Comparison of ENCODE assay signal across 9 cellular contexts in the genomic region with DNA sequence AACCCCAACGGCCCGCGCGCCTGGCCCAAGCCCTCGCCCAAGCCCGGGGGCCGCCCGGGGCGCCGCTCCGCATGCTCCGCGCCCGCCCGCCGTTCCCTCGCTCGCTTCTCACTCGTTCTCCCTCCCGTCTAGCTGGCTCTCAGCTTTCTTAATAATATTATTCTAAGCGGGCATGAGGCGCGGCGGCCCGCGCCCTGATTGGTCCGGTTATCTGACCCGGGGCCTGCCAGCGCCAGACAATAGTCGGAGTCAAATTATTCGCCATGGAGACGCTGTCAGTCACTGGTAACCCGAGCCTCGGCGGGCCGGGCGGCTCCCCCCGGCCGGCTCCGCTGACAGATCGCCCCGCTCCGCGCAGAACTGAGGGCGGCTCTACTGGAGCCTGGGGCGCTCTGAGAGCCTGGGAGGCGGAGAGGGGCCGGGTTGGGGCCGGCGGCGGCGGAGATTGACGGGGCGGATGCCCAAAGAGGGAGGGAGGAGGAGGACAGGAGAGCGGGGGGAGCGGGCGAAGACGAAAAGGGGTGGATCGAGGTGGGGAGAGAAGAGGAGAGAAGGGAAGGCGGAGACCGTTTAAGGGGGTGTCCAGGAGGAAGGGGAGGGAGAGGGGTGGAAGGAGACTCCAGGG. TPM values are rescaled to one million over a fixed set of nuclear protein-coding genes. Genes with fewer than 3 reads are reported as not detected.
DNase-seq lines count a peak whose midpoint lies in the region; ATAC-seq, FAIRE-seq and TF ChIP-seq lines count a peak whose summit lies in the region.
"Had no signal": no experiment of that assay in that cellular context is flagged by ENCODE, and none has a peak within 500 bp of the region (broad histone marks: within the 10 kb centered on the region; RNA-seq: fewer than 3 reads in every experiment).

TSS of gene SIX2 (minus strand) at position 150 of the 625 bp plus-strand sequence. CDS start 342 bp downstream, outside the sequence.

- peak within 1 kb of the TSS; percentile 91 for H3K4me3 Mint-ChIP-seq in type B pancreatic cell

- no peaks in the 10 kb centered on the region for H3K9me3 Mint-ChIP-seq in type B pancreatic cell

- H3K27me3 Mint-ChIP-seq in type B pancreatic cell, result peaks cover 86% of the 10 kb centered on the region

- no peak for FAIRE-seq in GM12891 (lab: Jason Lieb, UNC)

- WGBS in SK-N-SH (ENCODE audit: low lambda C conversion rate), result 3% methylated on average over 36 of the region's 61 CpGs
- WGBS in mesodermal cell (ENCODE audit: insufficient coverage in 2 of 2), 2 experiments, result 0% methylated on average over 44 to 61 of the region's 61 CpGs

- H3K4me3 ChIP-seq in MM.1S (ENCODE audit: low read length) (peak within 1 kb of the TSS; percentile 36; the same call in 1 of the 2 replicates), SK-N-SH (ENCODE audit: low read depth in 2 of 2, low read length in 1 of 2) (peak within 1 kb of the TSS; percentile 55 to 62), mesodermal cell (ENCODE audit: extremely low read depth, insufficient read depth, low read length, poor library complexity, severe bottlenecking) (peak within 1 kb of the TSS; percentile 35)

- POLR2A ChIA-PET in SK-N-SH (lab: Yijun Ruan, JAX), result no interaction called here

- no peak within 1 kb of the TSS for H3K9ac ChIP-seq in MM.1S (ENCODE audit: low read length)
- H3K9ac ChIP-seq in SK-N-SH, result peak within 1 kb of the TSS; percentile 57

- H3F3A ChIP-seq in MM.1S (ENCODE audit: insufficient read depth, low read length), result no peaks in the 10 kb centered on the region
- no peaks in the 10 kb centered on the region for H3F3A ChIP-seq in SK-N-SH (replicated peaks; ENCODE audit: insufficient read depth)

- H3K4me1 ChIP-seq in MM.1S (ENCODE audit: low read length) (no peaks in the 10 kb centered on the region), SK-N-SH (ENCODE audit: control insufficient read depth in 1 of 2, insufficient read depth in 2 of 2, low read depth in 1 of 2, low read length in 1 of 2) (peaks cover 0 to 15% of the 10 kb centered on the region in 2 experiments; a peak in 1 of 4 replicates), mesodermal cell (ENCODE audit: control insufficient read depth, insufficient read depth, low read length, poor library complexity, severe bottlenecking) (peaks cover 8% of the 10 kb centered on the region)

- CTCF ChIA-PET in SK-N-SH (lab: Yijun Ruan, JAX), result interaction anchor here (0.7 to 8.5 kb wide), 10 partner anchors 10 to 485 kb away, joined by 3 to 112 read pairs (median 4); no protein-coding TSS in a partner anchor

- no peak for ATAC-seq in GM21576 (IDR thresholded peaks at IDR 0.05; ENCODE audit: unreplicated experiment)

- H2AFZ ChIP-seq in MM.1S (ENCODE audit: low read length) (0 out of 2 replicates have a peak within 1 kb of the TSS, but pooled peaks have one; percentile 15), SK-N-SH (ENCODE audit: low read depth) (peak within 1 kb of the TSS; percentile 67)

- DNase-seq in ELF-1 (ENCODE audit: low read depth, low spot score) (peak; percentile 99), MM.1S (peak; percentile 47), SK-N-SH (peak; percentile 99), epithelial cell of prostate (ENCODE audit: low read depth, low spot score) (peak; percentile 61), type B pancreatic cell (ENCODE audit: extremely low spot score, unreplicated experiment) (peak; percentile 93), GM12891 (ENCODE audit: insufficient read length, low spot score) (no peak)

- H3K9me2 ChIP-seq in MM.1S (replicated peaks; ENCODE audit: insufficient read depth, low read length) (no peaks in the 10 kb centered on the region), SK-N-SH (no peaks in the 10 kb centered on the region)

- no peak for TF ChIP-seq RAD21 in SK-N-SH (IDR thresholded peaks at IDR 0.05; ENCODE audit: low read length)

- no peaks in the 10 kb centered on the region for H3K36me3 ChIP-seq in MM.1S (replicated peaks; ENCODE audit: insufficient read depth, low read length)
- no peaks in the 10 kb centered on the region for H3K36me3 ChIP-seq in SK-N-SH (replicated peaks in 1 of 2; ENCODE audit: control insufficient read depth in 1 of 2, insufficient read depth in 2 of 2, low read length in 1 of 2)
- H3K36me3 ChIP-seq in mesodermal cell (ENCODE audit: control insufficient read depth, insufficient read depth, low read length), result no peaks in the 10 kb centered on the region

- H3K79me2 ChIP-seq in MM.1S (ENCODE audit: low read length) (no peaks in the 10 kb centered on the region), SK-N-SH (ENCODE audit: insufficient read depth) (no peaks in the 10 kb centered on the region)

- no peak within 1 kb of the TSS for H3K27ac ChIP-seq in MM.1S (ENCODE audit: low read length)
- H3K27ac ChIP-seq in SK-N-SH (ENCODE audit: low read depth in 2 of 2, low read length in 1 of 2), result peak within 1 kb of the TSS; percentile 17 to 72; a peak in 3 of 4 replicates
- no peak within 1 kb of the TSS for H3K27ac ChIP-seq in epithelial cell of prostate
- no peak within 1 kb of the TSS for H3K27ac ChIP-seq in mesodermal cell (ENCODE audit: low read depth, low read length, severe bottlenecking)

- H4K20me1 ChIP-seq in MM.1S (ENCODE audit: insufficient read depth, low read length), result no peaks in the 10 kb centered on the region
- no peaks in the 10 kb centered on the region for H4K20me1 ChIP-seq in SK-N-SH (ENCODE audit: insufficient read depth)

- H3K9me3 ChIP-seq in MM.1S (replicated peaks; ENCODE audit: insufficient read depth, low read length) (no peaks in the 10 kb centered on the region), SK-N-SH (no peaks in the 10 kb centered on the region), mesodermal cell (ENCODE audit: control insufficient read depth, low read length) (no peaks in the 10 kb centered on the region)

- no peak for TF ChIP-seq POLR2A in GM12891 (IDR thresholded peaks at IDR 0.05; ENCODE audit: low read depth, low read length)

- peak within 1 kb of the TSS; percentile 73 for H3K27ac Mint-ChIP-seq in type B pancreatic cell

- H3K4me2 ChIP-seq in MM.1S (ENCODE audit: low read depth, low read length) (peak within 1 kb of the TSS; percentile 55; the same call in 1 of the 2 replicates), SK-N-SH (peak within 1 kb of the TSS; percentile 79)

- H3K27me3 ChIP-seq in MM.1S (replicated peaks; ENCODE audit: insufficient read depth, low read length) (no peaks in the 10 kb centered on the region; the same call in 1 of the 2 replicates), SK-N-SH (ENCODE audit: insufficient read depth) (no peaks in the 10 kb centered on the region)

- H3K36me3 Mint-ChIP-seq in type B pancreatic cell, result peaks cover 15% of the 10 kb centered on the region

- H3K4me1 Mint-ChIP-seq in type B pancreatic cell (ENCODE audit: unreplicated experiment), result peaks cover 6% of the 10 kb centered on the region

- peak in 1 of 2 experiments; percentile 64; a peak in 1 of 4 replicates for TF ChIP-seq EP300 in SK-N-SH (IDR thresholded peaks at IDR 0.05; ENCODE audit: borderline replicate concordance in 1 of 2, low read depth in 1 of 2, low read length in 1 of 2)

- TF ChIP-seq CTCF in MM.1S (IDR thresholded peaks at IDR 0.05; ENCODE audit: low read length) (no peak), SK-N-SH (IDR thresholded peaks at IDR 0.05) (no peak), type B pancreatic cell (conservative IDR thresholded peaks at IDR 0.05) (no peak)

TF ChIP-seq in SK-N-SH, 30 proteins besides CTCF, POLR2A, EP300 and RAD21 (continues in another document):
- TF ChIP-seq TEAD4 (IDR thresholded peaks at IDR 0.05; ENCODE audit: borderline replicate concordance, insufficient read depth) (0 out of 2 replicates have a peak, but pooled peaks have one; percentile 18), ELF1 (IDR thresholded peaks at IDR 0.05) (peak; percentile 29), SMC3 (IDR thresholded peaks at IDR 0.05; ENCODE audit: low read depth, low read length) (no peak), RCOR1 (IDR thresholded peaks at IDR 0.05; ENCODE audit: low read length) (peak; percentile 93), FOXJ3 (CRISPR knock-in tag; IDR thresholded peaks at IDR 0.05) (no peak)
- TF ChIP-seq, protein P1, sequence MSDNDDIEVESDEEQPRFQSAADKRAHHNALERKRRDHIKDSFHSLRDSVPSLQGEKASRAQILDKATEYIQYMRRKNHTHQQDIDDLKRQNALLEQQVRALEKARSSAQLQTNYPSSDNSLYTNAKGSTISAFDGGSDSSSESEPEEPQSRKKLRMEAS (IDR thresholded peaks at IDR 0.05; ENCODE audit: low read depth), result peak; percentile 86
- TF ChIP-seq, protein P2, sequence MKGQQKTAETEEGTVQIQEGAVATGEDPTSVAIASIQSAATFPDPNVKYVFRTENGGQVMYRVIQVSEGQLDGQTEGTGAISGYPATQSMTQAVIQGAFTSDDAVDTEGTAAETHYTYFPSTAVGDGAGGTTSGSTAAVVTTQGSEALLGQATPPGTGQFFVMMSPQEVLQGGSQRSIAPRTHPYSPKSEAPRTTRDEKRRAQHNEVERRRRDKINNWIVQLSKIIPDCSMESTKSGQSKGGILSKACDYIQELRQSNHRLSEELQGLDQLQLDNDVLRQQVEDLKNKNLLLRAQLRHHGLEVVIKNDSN (IDR thresholded peaks at IDR 0.05; ENCODE audit: borderline replicate concordance, low read depth), result 0 out of 2 replicates have a peak, but pooled peaks have one; percentile 31

TF ChIP-seq in GM12891, 5 proteins besides CTCF, POLR2A, EP300 and RAD21:
- TF ChIP-seq SPI1 (IDR thresholded peaks at IDR 0.05; ENCODE audit: low read depth, low read length), result no peak

RNA-seq across cellular contexts. Expression of gene SIX2, which starts in this region (rescaled TPM):
- 0.45 and 0.76 TPM in 2 replicates for polyA plus RNA-seq in SK-N-SH (2012; rRNA removed)
- 0.44 and 0.45 TPM in 2 replicates for polyA plus RNA-seq in SK-N-SH (2012; cell fraction: cytosol; rRNA removed)
- 0.24 and 0.27 TPM in 2 replicates for polyA plus RNA-seq in SK-N-SH (2012; cell fraction: nucleus; rRNA removed)
- 0.33 TPM for polyA plus RNA-seq in mesodermal cell (2013, experiment 1 of 2)
- 0.20 TPM for polyA plus RNA-seq in mesodermal cell (2013, experiment 2 of 2)
- 1.9 and 13.8 TPM in 2 replicates for total RNA-seq in type B pancreatic cell (ENCODE audit: low replicate concordance)
- not detected for polyA plus RNA-seq in GM12891 (2012; ENCODE audit: low read depth, missing spikeins)
- total RNA-seq: activated CD8-positive, alpha-beta memory T cell treated with anti-CD3 and anti-CD28 coated beads for 36 hours had no signal

Comparison
In these comparisons a context has a peak if more than half of its experiments do, and no peak if none do; other contexts are left out.
1. Peak in DNase-seq, H3K4me3 ChIP-seq, H3K27ac ChIP-seq, H3K9ac ChIP-seq and H3K4me2 ChIP-seq in SK-N-SH; RNA of the gene not detected or under 1 TPM.